ENCODE assay signal across 13 cellular contexts in the genomic region with DNA sequence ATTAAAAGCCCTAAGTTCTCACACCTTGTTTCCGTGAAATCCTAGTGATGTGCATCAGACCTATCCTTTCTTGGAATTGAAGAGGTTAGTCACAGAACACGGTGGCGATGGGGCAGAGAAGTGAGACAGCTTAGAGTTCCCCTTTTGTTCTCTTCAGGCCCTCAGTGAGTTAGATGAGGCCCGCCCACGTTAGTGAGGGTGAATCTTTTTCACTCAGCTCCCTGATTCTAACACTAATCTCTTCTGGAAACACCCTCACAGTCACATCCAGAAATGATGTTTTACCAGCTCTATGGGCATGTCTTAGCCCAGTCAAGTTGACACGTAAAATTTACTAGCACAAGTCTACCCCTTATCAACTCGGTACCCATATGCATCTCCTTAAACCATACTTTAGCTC.
DNase-seq lines count a peak whose midpoint lies in the region; ATAC-seq, FAIRE-seq and TF ChIP-seq lines count a peak whose summit lies in the region.
"Had no signal": no experiment of that assay in that cellular context is flagged by ENCODE, and none has a peak within 500 bp of the region (broad histone marks: within the 10 kb centered on the region; RNA-seq: fewer than 3 reads in every experiment).

No MANE protein-coding gene starts in this region.

- ATAC-seq in GM21447 (IDR thresholded peaks at IDR 0.05; ENCODE audit: unreplicated experiment) (peak; percentile 89), HG03442 (IDR thresholded peaks at IDR 0.05; ENCODE audit: unreplicated experiment) (peak; percentile 95)

- H3K9me3 ChIP-seq in right atrium auricular region, result no peaks in the 10 kb centered on the region

- H3K4me3 ChIP-seq in right atrium auricular region, result no peak overlapping the region
- H3K4me3 ChIP-seq: SJSA1 had no signal

- no peaks in the 10 kb centered on the region for H3K27me3 ChIP-seq in right atrium auricular region
- H3K27me3 ChIP-seq: SJSA1 had no signal

- DNase-seq in GM18507 (ENCODE audit: extremely low spot score, insufficient read length, low read depth) (no peak), DMS153 treated with DMSO at 0.1 percent for 48 hours (lab: John Stamatoyannopoulos, UW; ENCODE audit: unreplicated experiment) (no peak), D721Med (ENCODE audit: insufficient read length, low spot score) (no peak), NCI-H524 treated with DMSO at 0.1 percent for 48 hours (lab: John Stamatoyannopoulos, UW) (no peak), right atrium auricular region (ENCODE audit: low spot score) (no peak)
- peak; percentile 17 for DNase-seq in stimulated activated CD4-positive, alpha-beta T cell treated with anti-CD3 and anti-CD28 coated beads, Interleukin-12 subunit alpha, Interleukin-12 subunit beta, amount 100 ng/mL, for 4 hours
- DNase-seq: DMS 273 treated with DMSO at 0.1 percent for 48 hours, HFFc6, NCI-H1105 had no signal

- no peak overlapping the region for H3K27ac ChIP-seq in right atrium auricular region
- H3K27ac ChIP-seq: SJSA1 had no signal

- no peaks in the 10 kb centered on the region for H3K36me3 ChIP-seq in right atrium auricular region
- H3K36me3 ChIP-seq: SJSA1 had no signal

- TF ChIP-seq CTCF in D721Med (IDR thresholded peaks at IDR 0.05; ENCODE audit: insufficient read depth, missing control alignments) (no peak), right atrium auricular region (IDR thresholded peaks at IDR 0.05) (no peak)

- no peaks in the 10 kb centered on the region for H3K4me1 ChIP-seq in right atrium auricular region
- H3K4me1 ChIP-seq: SJSA1 had no signal

- peak; percentile 9 for FAIRE-seq in GM18507 (lab: Jason Lieb, UNC)
- no peak for FAIRE-seq in D721Med (lab: Jason Lieb, UNC)
- FAIRE-seq: astrocyte had no signal
